Comparison of ENCODE assay signal across 22 cellular contexts in genomic region chr17:62096401-62096670, GRCh38.
"Had no signal": no experiment of that assay in that cellular context is flagged by ENCODE, and none has a peak within 500 bp of the region (broad histone marks: within the 10 kb centered on the region; RNA-seq: fewer than 3 reads in every experiment).

No MANE protein-coding gene starts in this region.

- H3K4me3 ChIP-seq: colonic mucosa, gastrocnemius medialis, lung, mucosa of descending colon, neural progenitor cell, prostate gland, right atrium auricular region, sigmoid colon, suprapubic skin had no signal

- H3K4me1 ChIP-seq: colonic mucosa, gastrocnemius medialis, neural progenitor cell, prostate gland, right atrium auricular region, suprapubic skin had no signal

- FAIRE-seq: kidney had no signal

- H3K36me3 ChIP-seq: colonic mucosa, gastrocnemius medialis, neural progenitor cell, prostate gland, right atrium auricular region, sigmoid colon, suprapubic skin had no signal

- H2AFZ ChIP-seq: neural progenitor cell had no signal

- H3K9me3 ChIP-seq: colonic mucosa, gastrocnemius medialis, mucosa of descending colon, prostate gland, right atrium auricular region, sigmoid colon, suprapubic skin had no signal

- H3K4me2 ChIP-seq: neural progenitor cell had no signal

- ATAC-seq: esophagus mucosa; gastrocnemius medialis; mucosa of descending colon; natural killer cell treated with Interleukin-12 subunit alpha and Interleukin-12 subunit beta and Interleukin-15 and Interleukin-18, amount 100 ng/mL, for 72 hours; stimulated activated naive B cell treated with anti-CD40 and anti-IgM and Interleukin-4, amounts not matched to agents 10 μg/mL and 1 μg/mL and 100 μg/mL, for 72 hours had no signal

- H3K9ac ChIP-seq: neural progenitor cell had no signal

- H3K27me3 ChIP-seq: colonic mucosa, gastrocnemius medialis, neural progenitor cell, right atrium auricular region, sigmoid colon, suprapubic skin had no signal

- DNase-seq: colonic mucosa; effector CD8-positive, alpha-beta T cell; endodermal cell; gastrocnemius medialis; head of caudate nucleus; kidney; mesenchymal stem cell; mucosa of descending colon; naive B cell; sigmoid colon; stimulated activated CD4-positive, alpha-beta T cell treated with anti-CD3 and anti-CD28 coated beads, Interleukin-15, amount 100 ng/mL, for 24 hours; stimulated activated CD4-positive, alpha-beta T cell treated with anti-CD3 and anti-CD28 coated beads, Interleukin-2, amount 100 ng/mL, for 48 hours; stimulated activated naive B cell treated with anti-CD40 and anti-IgM and Interleukin-4, amounts not matched to agents 10 μg/mL and 1 μg/mL and 100 μg/mL, for 72 hours; trophoblast cell had no signal

- H3K27ac ChIP-seq: colonic mucosa, epithelial cell of prostate, gastrocnemius medialis, neural progenitor cell, prostate gland, right atrium auricular region, sigmoid colon, suprapubic skin had no signal
